In genomic region chr6:3587660-3588059, GRCh38 we compare ENCODE assay signal across 5 cellular contexts.
"Had no signal": no experiment of that assay in that cellular context is flagged by ENCODE, and none has a peak within 500 bp of the region (broad histone marks: within the 10 kb centered on the region; RNA-seq: fewer than 3 reads in every experiment).

No MANE protein-coding gene starts in this region.

- H3K4me3 ChIP-seq: K562 had no signal

- H3K27ac ChIP-seq: HL-60 had no signal

- ATAC-seq: K562 had no signal

- FAIRE-seq: HTR-8/SVneo, K562 had no signal

- DNase-seq: IMR-90, KBM-7 had no signal
